ENCODE assay signal across 8 cellular contexts in genomic region chr22:50526849-50527801, GRCh38. TPM values are rescaled to one million over a fixed set of nuclear protein-coding genes. Genes with fewer than 3 reads are reported as not detected.
DNase-seq lines count a peak whose midpoint lies in the region; ATAC-seq and TF ChIP-seq lines count a peak whose summit lies in the region.

No MANE protein-coding gene starts in this region.

- H3K4me3 Mint-ChIP-seq in CD4-positive, alpha-beta T cell = peak overlapping the region; percentile 83
- peak overlapping the region; percentile 67 to 79 for H3K4me3 Mint-ChIP-seq in H9
- H3K4me3 Mint-ChIP-seq in T-cell = peak overlapping the region; percentile 65 to 87 (median 76)
- peak overlapping the region; percentile 70 for H3K4me3 Mint-ChIP-seq in endodermal cell

- no peak for ATAC-seq in CD4-positive, alpha-beta T cell (ENCODE audit: poor library complexity)
- ATAC-seq in T-cell (replicated peaks in 1 of 4) (no peak), HG02623 (IDR thresholded peaks at IDR 0.05; ENCODE audit: unreplicated experiment) (no peak)

- H3K4ac ChIP-seq in H9 (ENCODE audit: low read depth, low read length) = no peak overlapping the region

- POLR2A ChIA-PET in CD4-positive, alpha-beta T cell (lab: Charles Lee) = interaction anchor here (0.6 to 6.7 kb wide), 8 partner anchors 11 to 336 kb away, joined by 3 to 258 read pairs (median 35); partner anchors contain the start of genes KLHDC7B, LMF2, NCAPH2 and SYCE3
- POLR2A ChIA-PET in T-cell (lab: Charles Lee) = interaction anchor here (0.5 to 0.6 kb wide), 3 partner anchors 11 to 283 kb away, joined by 3 to 6 read pairs (median 4); no protein-coding TSS in a partner anchor

- H3K4me1 Mint-ChIP-seq in CD4-positive, alpha-beta T cell (ENCODE audit: low read depth) = peaks cover 33% of the 10 kb centered on the region
- peaks cover 11 to 17% of the 10 kb centered on the region in 2 experiments for H3K4me1 Mint-ChIP-seq in H9
- peaks cover 28 to 35% (median 32%) of the 10 kb centered on the region in 3 donors for H3K4me1 Mint-ChIP-seq in T-cell
- peaks cover 9% of the 10 kb centered on the region for H3K4me1 Mint-ChIP-seq in endodermal cell

- H3K18ac ChIP-seq in H9 (ENCODE audit: insufficient read length, low read depth, low read length) = no peak overlapping the region

- no peaks in the 10 kb centered on the region for H3K9me3 Mint-ChIP-seq in CD4-positive, alpha-beta T cell
- no peaks in the 10 kb centered on the region; a peak in 1 of 5 replicates for H3K9me3 Mint-ChIP-seq in H9
- no peaks in the 10 kb centered on the region for H3K9me3 Mint-ChIP-seq in T-cell
- no peaks in the 10 kb centered on the region for H3K9me3 Mint-ChIP-seq in endodermal cell

- intact Hi-C loops in CD4-positive, alpha-beta T cell (cut with DNase I, micrococcal nuclease) = loop anchor here (2.0 to 5.0 kb wide), 5 partner anchors 34 to 95 kb away; partner anchors contain the start of genes CHKB (in 1 of the 2) and SYCE3 (in 1 of the 2)

- H3K14ac ChIP-seq in H9 (ENCODE audit: insufficient read depth, low read length) = no peak overlapping the region

- no peaks in the 10 kb centered on the region for H3K9me3 ChIP-seq in CD4-positive, alpha-beta T cell (ENCODE audit: control insufficient read depth, low read length)
- H3K9me3 ChIP-seq in H9 (ENCODE audit: control insufficient read depth, low read depth, low read length) (no peaks in the 10 kb centered on the region), endodermal cell (ENCODE audit: control insufficient read depth, low read length) (no peaks in the 10 kb centered on the region), mucosa of stomach (ENCODE audit: control insufficient read depth, low read length) (no peaks in the 10 kb centered on the region)

- no peak overlapping the region for H2BK5ac ChIP-seq in H9 (ENCODE audit: insufficient read length, low read length)

- DNase-seq in CD4-positive, alpha-beta T cell = peak in 3 of 10 experiments; percentile 29 to 57 (median 34)
- DNase-seq in H9 (peak; percentile 88), T-cell (peak in 6 of 34 experiments; percentile 31 to 43 (median 34)), endodermal cell (peak; percentile 90), cerebellum (ENCODE audit: low spot score) (no peak), COLO668 (lab: John Stamatoyannopoulos, UW; ENCODE audit: unreplicated experiment) (no peak)

- H3T11ph ChIP-seq in H9 (ENCODE audit: low read length) = no peak overlapping the region

- no peak overlapping the region for H2AK5ac ChIP-seq in H9 (ENCODE audit: insufficient read length, low read length)

- peak overlapping the region; percentile 88 for H3K27ac ChIP-seq in CD4-positive, alpha-beta T cell (ENCODE audit: low read depth, low read length)
- H3K27ac ChIP-seq in H9 (ENCODE audit: insufficient read length, low read depth, low read length) = no peak overlapping the region
- no peak overlapping the region for H3K27ac ChIP-seq in endodermal cell (ENCODE audit: low read depth, low read length)

- no peaks in the 10 kb centered on the region for H3K27me3 ChIP-seq in CD4-positive, alpha-beta T cell (ENCODE audit: control insufficient read depth, insufficient read depth, low read length)
- H3K27me3 ChIP-seq in H9 (ENCODE audit: insufficient read depth, low read length) (peaks cover 34% of the 10 kb centered on the region; the same call in 1 of the 2 replicates), endodermal cell (ENCODE audit: control insufficient read depth, insufficient read depth, low read length, poor library complexity, severe bottlenecking) (peaks cover 42% of the 10 kb centered on the region), mucosa of stomach (ENCODE audit: control insufficient read depth, insufficient read depth, low read length) (no peaks in the 10 kb centered on the region)

- H3K23me2 ChIP-seq in H9 (ENCODE audit: insufficient read length, low read depth, low read length, poor library complexity, severe bottlenecking) = peaks cover 18% of the 10 kb centered on the region

- H3K4me2 ChIP-seq in H9 (ENCODE audit: insufficient read depth, insufficient read length, low read length) = peak overlapping the region; percentile 70

- CTCF ChIA-PET in CD4-positive, alpha-beta T cell (lab: Charles Lee) = interaction anchor here (0.7 to 5.2 kb wide), 4 partner anchors 13 to 94 kb away, joined by 3 to 70 read pairs (median 36); partner anchors contain the start of gene SYCE3
- CTCF ChIA-PET in T-cell (lab: Charles Lee) = interaction anchor here in 1 of 2 donors (1.7 kb wide), 1 partner anchor 18 kb away, joined by 15 read pairs; the partner anchor contains the start of gene KLHDC7B

- H3K27me3 Mint-ChIP-seq in CD4-positive, alpha-beta T cell = no peaks in the 10 kb centered on the region
- peaks cover 51% of the 10 kb centered on the region for H3K27me3 Mint-ChIP-seq in H9 (ENCODE audit: low read depth)
- no peaks in the 10 kb centered on the region for H3K27me3 Mint-ChIP-seq in T-cell
- peaks cover 42% of the 10 kb centered on the region for H3K27me3 Mint-ChIP-seq in endodermal cell (ENCODE audit: insufficient read depth)

- no peaks in the 10 kb centered on the region for H3K79me2 ChIP-seq in H9 (ENCODE audit: insufficient read depth, low read length)

- H3K4me1 ChIP-seq in H9 (ENCODE audit: insufficient read depth, low read length) (peaks cover 3% of the 10 kb centered on the region; the same call in 1 of the 2 replicates), endodermal cell (ENCODE audit: control insufficient read depth, insufficient read depth, low read length) (no peaks in the 10 kb centered on the region), mucosa of stomach (ENCODE audit: control insufficient read depth, insufficient read depth, low read length) (peaks cover 57% of the 10 kb centered on the region)

- H2BK15ac ChIP-seq in H9 (ENCODE audit: low read depth, low read length) = no peak overlapping the region

- no peak overlapping the region for H4K91ac ChIP-seq in H9 (ENCODE audit: insufficient read length, low read depth, low read length)

- H3K79me1 ChIP-seq in H9 (ENCODE audit: insufficient read depth, low read depth, low read length, poor library complexity, severe bottlenecking) = no peaks in the 10 kb centered on the region

- WGBS in H9 (ENCODE audit: extremely low coverage, insufficient read length, low lambda C conversion rate) = no CpG with 5 or more reads among the region's 29 CpGs
- WGBS in endodermal cell (ENCODE audit: insufficient coverage in 1 of 2, insufficient read length in 1 of 2), 2 experiments = 53 to 59% methylated on average over 20 to 29 of the region's 29 CpGs

- H3K4me3 ChIP-seq in endodermal cell (ENCODE audit: low read length) (peak overlapping the region; percentile 88), mucosa of stomach (ENCODE audit: low read length) (peak overlapping the region; percentile 63)

- no peak overlapping the region for H4K5ac ChIP-seq in H9 (ENCODE audit: insufficient read length, low read depth, low read length)

- peak overlapping the region; percentile 90 for H3K27ac Mint-ChIP-seq in CD4-positive, alpha-beta T cell
- no peak overlapping the region for H3K27ac Mint-ChIP-seq in H9
- H3K27ac Mint-ChIP-seq in T-cell = peak overlapping the region; percentile 88 to 89
- no peak overlapping the region for H3K27ac Mint-ChIP-seq in endodermal cell

- H2BK120ac ChIP-seq in H9 (ENCODE audit: low read depth, low read length, poor library complexity, severe bottlenecking) = no peak overlapping the region

- H3K9ac ChIP-seq in H9 (ENCODE audit: extremely low read depth, insufficient read length, low read length) = no peak overlapping the region
- H3K9ac ChIP-seq in endodermal cell (ENCODE audit: extremely low read depth, low read length, poor library complexity, severe bottlenecking) = no peak overlapping the region
- H3K9ac ChIP-seq in mucosa of stomach (ENCODE audit: low read length) = peak overlapping the region; percentile 70

- H2BK20ac ChIP-seq in H9 (ENCODE audit: low read depth, low read length, poor library complexity, severe bottlenecking) = no peak overlapping the region

- no peak for TF ChIP-seq CTCF in CD4-positive, alpha-beta T cell (IDR thresholded peaks at IDR 0.05)
- TF ChIP-seq CTCF in H9 (conservative IDR thresholded peaks at IDR 0.05) (no peak), endodermal cell (conservative IDR thresholded peaks at IDR 0.05) (no peak)

- H2AFZ ChIP-seq in H9 (ENCODE audit: low read length) = no peak overlapping the region

- H3K36me3 Mint-ChIP-seq in CD4-positive, alpha-beta T cell (ENCODE audit: low read depth) = peaks cover 24% of the 10 kb centered on the region
- peaks cover 2 to 16% (median 14%) of the 10 kb centered on the region in 3 experiments; a peak in 5 of 7 replicates for H3K36me3 Mint-ChIP-seq in H9 (ENCODE audit: insufficient read depth in 1 of 3, low read depth in 3 of 3)
- H3K36me3 Mint-ChIP-seq in T-cell = peaks cover 3% of the 10 kb centered on the region
- H3K36me3 Mint-ChIP-seq in endodermal cell (ENCODE audit: low read depth) = peaks cover 5% of the 10 kb centered on the region

- H3K36me3 ChIP-seq in endodermal cell (ENCODE audit: control insufficient read depth, insufficient read depth, low read length) (peaks cover 10% of the 10 kb centered on the region), mucosa of stomach (ENCODE audit: control insufficient read depth, insufficient read depth, low read length) (peaks cover 17% of the 10 kb centered on the region)

- no peak overlapping the region for H2BK12ac ChIP-seq in H9 (ENCODE audit: insufficient read length, low read depth, low read length)

- H3K56ac ChIP-seq in H9 (ENCODE audit: insufficient read length, low read depth, low read length) = no peak overlapping the region

- no peak overlapping the region for H4K8ac ChIP-seq in H9 (replicated peaks; ENCODE audit: insufficient read length, low read depth, low read length)

- no peak overlapping the region for H3K23ac ChIP-seq in H9 (ENCODE audit: insufficient read length, low read depth, low read length)

- H4K20me1 ChIP-seq in H9 (ENCODE audit: control insufficient read depth, insufficient read depth, insufficient read length) = no peaks in the 10 kb centered on the region

RNA-seq across cellular contexts. Expression of gene SCO2, which starts 1.7 kb away (rescaled TPM):
- 1 to 10 TPM in 1 of 2 experiments, under 1 TPM in 1; 0.61 to 5.6 TPM for total RNA-seq in CD4-positive, alpha-beta T cell
- total RNA-seq in H9 (2021) = 3.3 and 3.4 TPM in 2 replicates
- 1 to 10 TPM; 3.3 to 5.6 (median 4.0) TPM for total RNA-seq in T-cell
- 1 to 10 TPM in 1 of 2 donors, under 1 TPM in 1; 0.89 to 2.3 TPM for total RNA-seq in endodermal cell
- 2.3 TPM for polyA plus RNA-seq in endodermal cell (2013, experiment 1 of 2)
- 0.91 TPM for polyA plus RNA-seq in endodermal cell (2013, experiment 2 of 2)
- total RNA-seq in cerebellum = not detected

RNA-seq across cellular contexts. Expression of gene TYMP, which starts 2.7 kb away (rescaled TPM):
- total RNA-seq in CD4-positive, alpha-beta T cell = 10 to 100 TPM in 1 of 2 experiments, 1 to 10 TPM in 1; 9.9 to 10.0 TPM
- total RNA-seq in H9 (2021) (0.61 and 1.0 TPM in 2 replicates), T-cell (10 to 100 TPM; 11.6 to 29.1 (median 14.9) TPM), endodermal cell (1 to 10 TPM; 1.2 to 2.1 TPM), cerebellum (2.3 TPM)
- 1.3 TPM for polyA plus RNA-seq in endodermal cell (2013, experiment 1 of 2)
- 1.2 TPM for polyA plus RNA-seq in endodermal cell (2013, experiment 2 of 2)

RNA-seq across cellular contexts. Expression of gene KLHDC7B, which starts 18.6 kb away (rescaled TPM):
- total RNA-seq in CD4-positive, alpha-beta T cell = 1 to 10 TPM; 2.3 TPM
- total RNA-seq in H9 (2021) (not detected in 2 replicates), T-cell (1 to 10 TPM; 3.7 to 6.7 (median 5.4) TPM), endodermal cell (not detected), cerebellum (not detected)
- not detected for polyA plus RNA-seq in endodermal cell (2013, experiment 1 of 2)
- polyA plus RNA-seq in endodermal cell (2013, experiment 2 of 2) = not detected

RNA-seq across cellular contexts. Expression of gene NCAPH2, which starts 19.1 kb away (rescaled TPM):
- 100 to 1,000 TPM; 184 to 185 TPM for total RNA-seq in CD4-positive, alpha-beta T cell
- total RNA-seq in H9 (2021) = 76.2 and 78.1 TPM in 2 replicates
- 100 to 1,000 TPM in 2 of 5 donors, 10 to 100 TPM in 3; 80.1 to 110 (median 94.6) TPM for total RNA-seq in T-cell
- total RNA-seq in endodermal cell = 10 to 100 TPM; 63.3 to 73.1 TPM
- polyA plus RNA-seq in endodermal cell (2013, experiment 1 of 2) = 52.0 TPM
- 49.5 TPM for polyA plus RNA-seq in endodermal cell (2013, experiment 2 of 2)
- total RNA-seq in cerebellum = 33.8 TPM

RNA-seq across cellular contexts. Expression of gene LMF2, which starts 19.6 kb away (rescaled TPM):
- 100 to 1,000 TPM; 107 to 114 TPM for total RNA-seq in CD4-positive, alpha-beta T cell
- total RNA-seq in H9 (2021) (43.6 and 46.0 TPM in 2 replicates), T-cell (100 to 1,000 TPM in 4 of 5 donors, 10 to 100 TPM in 1; 90.5 to 188 (median 185) TPM), endodermal cell (10 to 100 TPM; 58.8 to 65.2 TPM), cerebellum (12.7 TPM)
- 53.1 TPM for polyA plus RNA-seq in endodermal cell (2013, experiment 1 of 2)
- 43.3 TPM for polyA plus RNA-seq in endodermal cell (2013, experiment 2 of 2)

Comparison
In these comparisons a context has a peak if more than half of its experiments do, and no peak if none do; other contexts are left out.
1. DNase-seq: peak in H9 (single experiment) and endodermal cell (single experiment); none in cerebellum (single experiment) and COLO668 (single experiment).
2. H3K27ac Mint-ChIP-seq: peak in CD4-positive, alpha-beta T cell (single experiment) and T-cell (2 of 2); none in H9 (0 of 3) and endodermal cell (single experiment).
3. Peak in every context shown above with its lines, with median percentiles within 50 percentile points of each other: H3K4me3 Mint-ChIP-seq.